ENCODE assay signal across 8 cellular contexts in genomic region chr3:134600685-134601502, GRCh38. TPM values are rescaled to one million over a fixed set of nuclear protein-coding genes. Genes with fewer than 3 reads are reported as not detected.
DNase-seq lines count a peak whose midpoint lies in the region; ATAC-seq and TF ChIP-seq lines count a peak whose summit lies in the region.

No MANE protein-coding gene starts in this region.

- H3K79me1 ChIP-seq in neuronal stem cell (ENCODE audit: low read depth, low read length), result no peaks in the 10 kb centered on the region

- H3K4me2 ChIP-seq in PC-3 (ENCODE audit: low read length), result peak overlapping the region; percentile 60
- peak overlapping the region; percentile 48 for H3K4me2 ChIP-seq in neuronal stem cell (ENCODE audit: insufficient read depth, low read length, poor library complexity, severe bottlenecking)

- peak in 2 of 3 donors; percentile 41 to 59 for DNase-seq in CD4-positive, CD25-positive, alpha-beta regulatory T cell
- DNase-seq in PC-3 (peak; percentile 67), fibroblast of the conjunctiva (ENCODE audit: low read depth) (peak; percentile 42), neuronal stem cell (ENCODE audit: low spot score) (peak; percentile 77), thyroid gland (peak; percentile 67 to 72)
- peak; percentile 64 to 75 for DNase-seq in activated T-cell treated with anti-CD3 and anti-CD28 coated beads, Interleukin-2, amount 50 U/mL, for 72 hours

- peak overlapping the region; percentile 54; the same call in 1 of the 2 replicates for H2AFZ ChIP-seq in PC-3 (ENCODE audit: low read length)
- H2AFZ ChIP-seq in neuronal stem cell (ENCODE audit: low read length), result peak overlapping the region; percentile 80

- CTCF ChIA-PET in PC-3 (lab: Charles Lee), result interaction anchor here (0.6 kb wide), 1 partner anchor 21 kb away, joined by 3 read pairs; no protein-coding TSS in a partner anchor

- no peak overlapping the region for H2BK12ac ChIP-seq in neuronal stem cell (ENCODE audit: low read length)

- H3K4ac ChIP-seq in neuronal stem cell (ENCODE audit: low read length), result no peak overlapping the region

- peaks cover 2% of the 10 kb centered on the region for H3K27me3 ChIP-seq in CD4-positive, CD25-positive, alpha-beta regulatory T cell (ENCODE audit: control insufficient read depth, insufficient read depth, low read length)
- H3K27me3 ChIP-seq in HUES48 (ENCODE audit: control insufficient read depth, insufficient read depth, low read length), result peaks cover 15% of the 10 kb centered on the region
- H3K27me3 ChIP-seq in PC-3 (ENCODE audit: low read length), result no peaks in the 10 kb centered on the region
- H3K27me3 ChIP-seq in neuronal stem cell (ENCODE audit: control insufficient read depth in 3 of 3, insufficient read depth in 3 of 3, low read depth in 1 of 3, low read length in 3 of 3), result no peaks in the 10 kb centered on the region
- no peaks in the 10 kb centered on the region for H3K27me3 ChIP-seq in thyroid gland

- H3K14ac ChIP-seq in neuronal stem cell (ENCODE audit: low read length), result no peak overlapping the region

- TF ChIP-seq CTCF in PC-3 (conservative IDR thresholded peaks at IDR 0.05; ENCODE audit: low read depth, low read length) (peak; percentile 93), thyroid gland (IDR thresholded peaks at IDR 0.05) (peak; percentile 75 to 98 (median 90))

- H2BK15ac ChIP-seq in neuronal stem cell (ENCODE audit: low read length), result no peak overlapping the region

- peaks cover 17% of the 10 kb centered on the region for H3K27me3 Mint-ChIP-seq in CD4-positive, CD25-positive, alpha-beta regulatory T cell
- peaks cover 11% of the 10 kb centered on the region for H3K27me3 Mint-ChIP-seq in activated T-cell treated with anti-CD3 and anti-CD28 coated beads, Interleukin-2, amount 50 U/mL, for 72 hours (ENCODE audit: low read depth)

- no peak overlapping the region for H3K27ac ChIP-seq in CD4-positive, CD25-positive, alpha-beta regulatory T cell (ENCODE audit: insufficient read depth, low read length, poor library complexity, severe bottlenecking)
- H3K27ac ChIP-seq in HUES48 (ENCODE audit: low read depth, low read length), result no peak overlapping the region
- H3K27ac ChIP-seq in PC-3 (ENCODE audit: low read length), result no peak overlapping the region
- no peak overlapping the region for H3K27ac ChIP-seq in neuronal stem cell (replicated peaks; ENCODE audit: low read length)
- no peak overlapping the region for H3K27ac ChIP-seq in thyroid gland

- no peaks in the 10 kb centered on the region for H3K36me3 Mint-ChIP-seq in CD4-positive, CD25-positive, alpha-beta regulatory T cell
- H3K36me3 Mint-ChIP-seq in activated T-cell treated with anti-CD3 and anti-CD28 coated beads, Interleukin-2, amount 50 U/mL, for 72 hours (ENCODE audit: insufficient read depth in 2 of 2), result no peaks in the 10 kb centered on the region

- BruUV-seq in PC-3 (replicated peaks; lab: Mats Ljungman, UMichigan), result no TSS peak

- H2BK5ac ChIP-seq in neuronal stem cell (ENCODE audit: low read length), result no peak overlapping the region

- POLR2A ChIA-PET in PC-3 (lab: Charles Lee; ENCODE audit: unreplicated experiment), result no interaction called here

- no peaks in the 10 kb centered on the region for H3F3A ChIP-seq in PC-3 (ENCODE audit: low read length, unreplicated experiment)

- H4K20me1 ChIP-seq in PC-3 (ENCODE audit: low read length), result no peaks in the 10 kb centered on the region

- ATAC-seq in CD4-positive, CD25-positive, alpha-beta regulatory T cell (ENCODE audit: low read depth in 2 of 2), result peak; percentile 41 to 45
- ATAC-seq in GM19397 (IDR thresholded peaks at IDR 0.05; ENCODE audit: unreplicated experiment), result peak; percentile 59
- peak; percentile 89 for ATAC-seq in PC-3
- peak; percentile 71 to 75 for ATAC-seq in activated T-cell treated with anti-CD3 and anti-CD28 coated beads, Interleukin-2, amount 50 U/mL, for 72 hours (replicated peaks in 1 of 2)

- TF ChIP-seq POLR2A in thyroid gland (IDR thresholded peaks at IDR 0.05), result no peak

- H3K4me1 Mint-ChIP-seq in CD4-positive, CD25-positive, alpha-beta regulatory T cell, result peaks cover 0 to 12% (median 3%) of the 10 kb centered on the region in 4 donors
- peaks cover 9% of the 10 kb centered on the region for H3K4me1 Mint-ChIP-seq in activated T-cell treated with anti-CD3 and anti-CD28 coated beads, Interleukin-2, amount 50 U/mL, for 72 hours (ENCODE audit: low read depth)

- no peak overlapping the region for H2AK5ac ChIP-seq in neuronal stem cell (ENCODE audit: low read depth, low read length)

- H3K4me3 ChIP-seq in CD4-positive, CD25-positive, alpha-beta regulatory T cell (ENCODE audit: low read depth, low read length), result no peak overlapping the region
- H3K4me3 ChIP-seq in HUES48 (ENCODE audit: low read depth, low read length) (peak overlapping the region; percentile 73), PC-3 (ENCODE audit: low read length) (no peak overlapping the region; the same call in 1 of the 2 replicates), neuronal stem cell (ENCODE audit: low read length in 2 of 2) (no peak overlapping the region), thyroid gland (replicated peaks in 1 of 3) (no peak overlapping the region)

- no peak overlapping the region for H2BK120ac ChIP-seq in neuronal stem cell (ENCODE audit: low read depth, low read length)

- H3K9me3 Mint-ChIP-seq in CD4-positive, CD25-positive, alpha-beta regulatory T cell, result no peaks in the 10 kb centered on the region
- no peaks in the 10 kb centered on the region for H3K9me3 Mint-ChIP-seq in activated T-cell treated with anti-CD3 and anti-CD28 coated beads, Interleukin-2, amount 50 U/mL, for 72 hours

- H3K4me1 ChIP-seq in CD4-positive, CD25-positive, alpha-beta regulatory T cell (ENCODE audit: control insufficient read depth, insufficient read depth, low read length, poor library complexity, severe bottlenecking), result no peaks in the 10 kb centered on the region
- no peaks in the 10 kb centered on the region; the same call in 1 of the 2 replicates for H3K4me1 ChIP-seq in HUES48 (ENCODE audit: control insufficient read depth, insufficient read depth, low read length)
- peaks cover 8% of the 10 kb centered on the region for H3K4me1 ChIP-seq in PC-3 (ENCODE audit: insufficient read depth, low read length)
- H3K4me1 ChIP-seq in neuronal stem cell (ENCODE audit: control insufficient read depth in 2 of 2, insufficient read depth in 1 of 2, low read depth in 1 of 2, low read length in 2 of 2), result peaks cover 18 to 40% of the 10 kb centered on the region in 2 donors
- H3K4me1 ChIP-seq in thyroid gland, result peaks cover 4 to 12% of the 10 kb centered on the region in 2 donors

- H3K18ac ChIP-seq in neuronal stem cell (ENCODE audit: low read length), result no peak overlapping the region

- intact Hi-C loops in PC-3 (cut with micrococcal nuclease) (loop anchor here (1.0 to 5.0 kb wide), 3 partner anchors 40 to 1294 kb away; no protein-coding TSS in a partner anchor), thyroid gland (cut with DNase I) (loop anchor here (5.0 to 10.0 kb wide), 2 partner anchors 151 to 1294 kb away; no protein-coding TSS in a partner anchor)

- H3K23ac ChIP-seq in neuronal stem cell (ENCODE audit: low read depth, low read length, poor library complexity), result no peak overlapping the region

- no peaks in the 10 kb centered on the region for H3K36me3 ChIP-seq in CD4-positive, CD25-positive, alpha-beta regulatory T cell (ENCODE audit: control insufficient read depth, insufficient read depth, low read length)
- H3K36me3 ChIP-seq in HUES48 (ENCODE audit: control insufficient read depth, insufficient read depth, low read length) (no peaks in the 10 kb centered on the region), PC-3 (ENCODE audit: low read depth, low read length) (no peaks in the 10 kb centered on the region), neuronal stem cell (replicated peaks in 1 of 2; ENCODE audit: control insufficient read depth in 2 of 2, insufficient read depth in 2 of 2, low read length in 2 of 2) (no peaks in the 10 kb centered on the region), thyroid gland (no peaks in the 10 kb centered on the region)

- no peak overlapping the region for H4K8ac ChIP-seq in neuronal stem cell (ENCODE audit: low read depth, low read length)

- no peaks in the 10 kb centered on the region for H3K9me2 ChIP-seq in PC-3 (replicated peaks; ENCODE audit: low read length)

- H3K9me3 ChIP-seq in CD4-positive, CD25-positive, alpha-beta regulatory T cell (ENCODE audit: control insufficient read depth in 2 of 2, low read length in 2 of 2), result no peaks in the 10 kb centered on the region
- H3K9me3 ChIP-seq in HUES48 (ENCODE audit: control insufficient read depth, insufficient read depth, low read length) (no peaks in the 10 kb centered on the region), PC-3 (ENCODE audit: low read length) (no peaks in the 10 kb centered on the region), neuronal stem cell (replicated peaks in 1 of 2; ENCODE audit: control insufficient read depth in 2 of 2, insufficient read depth in 1 of 2, low read depth in 1 of 2, low read length in 2 of 2) (no peaks in the 10 kb centered on the region), thyroid gland (no peaks in the 10 kb centered on the region)

- H3K9ac ChIP-seq in HUES48 (ENCODE audit: low read depth, low read length), result no peak overlapping the region
- no peak overlapping the region for H3K9ac ChIP-seq in PC-3 (ENCODE audit: low read length)
- H3K9ac ChIP-seq in neuronal stem cell (ENCODE audit: low read depth, low read length, poor library complexity), result no peak overlapping the region

- peak overlapping the region in 2 of 4 donors; percentile 39 to 52 for H3K4me3 Mint-ChIP-seq in CD4-positive, CD25-positive, alpha-beta regulatory T cell
- H3K4me3 Mint-ChIP-seq in activated T-cell treated with anti-CD3 and anti-CD28 coated beads, Interleukin-2, amount 50 U/mL, for 72 hours, result peak overlapping the region; percentile 22 to 47

- WGBS in neuronal stem cell (ENCODE audit: extremely low coverage in 2 of 2, insufficient read length in 2 of 2, insufficient replicate concordance in 1 of 2), 2 donors, result no CpG with 5 or more reads among the region's 32 CpGs
- WGBS in thyroid gland, 2 donors, result 7 to 17% methylated on average over 32 of the region's 32 CpGs

- no peak overlapping the region for H4K91ac ChIP-seq in neuronal stem cell (ENCODE audit: low read depth, low read length, poor library complexity)

- no peaks in the 10 kb centered on the region for H3K79me2 ChIP-seq in PC-3 (ENCODE audit: low read length)

- no peak overlapping the region for H3K27ac Mint-ChIP-seq in CD4-positive, CD25-positive, alpha-beta regulatory T cell
- no peak overlapping the region for H3K27ac Mint-ChIP-seq in activated T-cell treated with anti-CD3 and anti-CD28 coated beads, Interleukin-2, amount 50 U/mL, for 72 hours

RNA-seq across cellular contexts. Expression of gene KY, which starts 49.9 kb away (rescaled TPM):
- total RNA-seq in CD4-positive, CD25-positive, alpha-beta regulatory T cell, result not detected
- not detected for polyA plus RNA-seq in CD4-positive, CD25-positive, alpha-beta regulatory T cell
- total RNA-seq in PC-3 (2014; rRNA removed), result 0.29 TPM in 1 of 2 replicates, not detected in the other
- not detected for total RNA-seq in activated T-cell treated with anti-CD3 and anti-CD28 coated beads, Interleukin-2, amount 50 U/mL, for 72 hours
- 0.04 TPM for polyA plus RNA-seq in neuronal stem cell (2013, experiment 1 of 2)
- 0.03 TPM for polyA plus RNA-seq in neuronal stem cell (2013, experiment 2 of 2)
- total RNA-seq in thyroid gland, result 10 to 100 TPM in 1 of 4 donors, 1 to 10 TPM in 3; 3.2 to 10.2 (median 7.2) TPM
